2 cellular contexts compared by ENCODE assay signal in genomic region chr22:17741866-17742527, GRCh38.
TF ChIP-seq lines count a peak whose summit lies in the region.

No MANE protein-coding gene starts in this region.

TF ChIP-seq in GM12891, 5 proteins besides CTCF, POLR2A, EP300 and RAD21:
- TF ChIP-seq SPI1 (IDR thresholded peaks at IDR 0.05; ENCODE audit: low read depth, low read length): no peak
- no peak for TF ChIP-seq PAX5 (IDR thresholded peaks at IDR 0.05; ENCODE audit: insufficient read depth, low read length, severe bottlenecking)
- TF ChIP-seq POLR2AphosphoS5 (IDR thresholded peaks at IDR 0.05; ENCODE audit: low read depth, low read length): no peak
- TF ChIP-seq TAF1 (IDR thresholded peaks at IDR 0.05; ENCODE audit: low read depth, low read length): no peak
- no peak for TF ChIP-seq POU2F2 (IDR thresholded peaks at IDR 0.05; ENCODE audit: low read depth, low read length)

TF ChIP-seq in K562, 482 proteins besides CTCF, POLR2A, EP300 and RAD21:
- TF ChIP-seq ZNF274 (IDR thresholded peaks at IDR 0.05; ENCODE audit: borderline replicate concordance, low read depth, low read length) (no peak), PKNOX1 (IDR thresholded peaks at IDR 0.05) (no peak), VEZF1 (CRISPR knock-in tag; IDR thresholded peaks at IDR 0.05) (peak; percentile 25; the same call in 1 of the 2 replicates), DPF2 (IDR thresholded peaks at IDR 0.05) (no peak), HLTF (IDR thresholded peaks at IDR 0.05) (no peak)
